In genomic region chr16:4142268-4142667, GRCh38 we compare ENCODE assay signal across 10 cellular contexts. TPM values are rescaled to one million over a fixed set of nuclear protein-coding genes. Genes with fewer than 3 reads are reported as not detected.
A peak's percentile ranks its signal among the peaks of the same experiment; 100 is the strongest.
DNase-seq lines count a peak whose midpoint lies in the region; ATAC-seq and TF ChIP-seq lines count a peak whose summit lies in the region.
"Had no signal": no experiment of that assay in that cellular context is flagged by ENCODE, and none has a peak within 500 bp of the region (broad histone marks: within the 10 kb centered on the region; RNA-seq: fewer than 3 reads in every experiment).

No MANE protein-coding gene starts in this region.

- no peak for TF ChIP-seq CTCF in prostate gland (IDR thresholded peaks at IDR 0.05)

- 76% methylated on average over 5 of the region's 5 CpGs for WGBS in prostate gland

- ATAC-seq in HG02571 (IDR thresholded peaks at IDR 0.05; ENCODE audit: unreplicated experiment) (no peak), GM19452 (IDR thresholded peaks at IDR 0.05; ENCODE audit: unreplicated experiment) (no peak)

- no peaks in the 10 kb centered on the region for H3K36me3 ChIP-seq in prostate gland

- H3K4me3 ChIP-seq in prostate gland, result no peak overlapping the region
- H3K4me3 ChIP-seq: hepatocyte had no signal

- peak; percentile 24 for DNase-seq in stimulated activated CD4-positive, alpha-beta T cell treated with anti-CD3 and anti-CD28 coated beads, Interleukin-4, amount 100 ng/mL, for 24 hours
- no peak for DNase-seq in stimulated activated CD4-positive, alpha-beta T cell treated with anti-CD3 and anti-CD28 coated beads, Interleukin-12 subunit alpha, Interleukin-12 subunit beta, amount 100 ng/mL, for 4 hours
- peak; percentile 7 for DNase-seq in SW480 (ENCODE audit: low spot score)
- DNase-seq in effector CD4-positive, alpha-beta T cell, result peak; percentile 7
- DNase-seq in prostate gland (ENCODE audit: low spot score), result no peak
- DNase-seq in AG08395 (ENCODE audit: low spot score), result no peak
- DNase-seq: NCI-H1694 treated with DMSO at 0.1 percent for 48 hours had no signal

- intact Hi-C loops in prostate gland (cut with DNase I), result no loop called here

- no peaks in the 10 kb centered on the region for H3K27me3 ChIP-seq in prostate gland (replicated peaks; ENCODE audit: insufficient read depth)
- H3K27me3 ChIP-seq: hepatocyte had no signal

- no peak overlapping the region for H3K27ac ChIP-seq in prostate gland
- H3K27ac ChIP-seq: hepatocyte had no signal

- TF ChIP-seq POLR2A in prostate gland (IDR thresholded peaks at IDR 0.05), result no peak

- no peaks in the 10 kb centered on the region for H3K4me1 ChIP-seq in prostate gland (replicated peaks)

- no peaks in the 10 kb centered on the region for H3K9me3 ChIP-seq in prostate gland

RNA-seq across cellular contexts. Expression of gene ADCY9, which starts 26.0 kb away (rescaled TPM):
- total RNA-seq in prostate gland, result 10 to 100 TPM in 1 of 2 donors, 1 to 10 TPM in 1; 7.2 to 58.3 TPM

Comparison
In these comparisons a context has a peak if more than half of its experiments do, and no peak if none do; other contexts are left out.
1. DNase-seq: peak in stimulated activated CD4-positive, alpha-beta T cell treated with anti-CD3 and anti-CD28 coated beads, Interleukin-4, amount 100 ng/mL, for 24 hours (single experiment), SW480 (single experiment) and effector CD4-positive, alpha-beta T cell (single experiment); none in stimulated activated CD4-positive, alpha-beta T cell treated with anti-CD3 and anti-CD28 coated beads, Interleukin-12 subunit alpha, Interleukin-12 subunit beta, amount 100 ng/mL, for 4 hours (single experiment), prostate gland (single experiment) and AG08395 (single experiment).